Comparison of ENCODE assay signal across 1 cellular context in genomic region chr12:68641138-68641537, GRCh38.
TF ChIP-seq lines count a peak whose summit lies in the region.

No MANE protein-coding gene starts in this region.

TF ChIP-seq in GM23338, 12 proteins besides CTCF, POLR2A, EP300 and RAD21 (continued from another document):
- TF ChIP-seq ZNF462 (CRISPR knock-in tag; IDR thresholded peaks at IDR 0.05) (no peak), ZNF114 (CRISPR knock-in tag; IDR thresholded peaks at IDR 0.05) (no peak), EZH2 (IDR thresholded peaks at IDR 0.05; ENCODE audit: low read depth, unreplicated experiment) (no peak), CREB1 (CRISPR knock-in tag; IDR thresholded peaks at IDR 0.05; ENCODE audit: low read depth) (no peak), STAT1 (IDR thresholded peaks at IDR 0.05; ENCODE audit: unreplicated experiment) (no peak)
